In genomic region chr17:73989671-73990070, GRCh38 we compare ENCODE assay signal across 25 cellular contexts.
A peak's percentile ranks its signal among the peaks of the same experiment; 100 is the strongest.
DNase-seq lines count a peak whose midpoint lies in the region; ATAC-seq and TF ChIP-seq lines count a peak whose summit lies in the region.
"Had no signal": no experiment of that assay in that cellular context is flagged by ENCODE, and none has a peak within 500 bp of the region (broad histone marks: within the 10 kb centered on the region; RNA-seq: fewer than 3 reads in every experiment).

No MANE protein-coding gene starts in this region.

- H3K4me3 ChIP-seq in lower lobe of right lung (no peak overlapping the region), neuronal stem cell (ENCODE audit: low read length in 2 of 2) (no peak overlapping the region), spleen (no peak overlapping the region)
- H3K4me3 ChIP-seq: BLaER1 had no signal

- H2BK120ac ChIP-seq in neuronal stem cell (ENCODE audit: low read depth, low read length), result no peak overlapping the region

- peaks cover 13% of the 10 kb centered on the region for H3K27me3 ChIP-seq in lower lobe of right lung (ENCODE audit: low read depth)
- H3K27me3 ChIP-seq in neuronal stem cell (ENCODE audit: control insufficient read depth in 3 of 3, insufficient read depth in 3 of 3, low read depth in 1 of 3, low read length in 3 of 3), result no peaks in the 10 kb centered on the region
- H3K27me3 ChIP-seq in spleen (replicated peaks in 1 of 7), result peaks cover 0 to 31% (median 0%) of the 10 kb centered on the region in 7 donors
- H3K27me3 ChIP-seq: BE2C, BLaER1 had no signal

- H3K14ac ChIP-seq in neuronal stem cell (ENCODE audit: low read length), result no peak overlapping the region

- WGBS in neuronal stem cell (ENCODE audit: extremely low coverage in 2 of 2, insufficient read length in 2 of 2, insufficient replicate concordance in 1 of 2), 2 donors, result no CpG with 5 or more reads among the region's 14 CpGs
- 70 to 94% (median 82%) methylated on average over 11 to 14 of the region's 14 CpGs for WGBS in spleen, 5 donors

- H3K27ac Mint-ChIP-seq in nephron progenitor cell, result no peak overlapping the region
- H3K27ac Mint-ChIP-seq: CD14-positive monocyte; CD4-positive, alpha-beta memory T cell; CD4-positive, CD25-positive, alpha-beta regulatory T cell had no signal

- no peaks in the 10 kb centered on the region for H3K36me3 Mint-ChIP-seq in nephron progenitor cell (ENCODE audit: low read depth)
- H3K36me3 Mint-ChIP-seq: CD14-positive monocyte; CD4-positive, alpha-beta memory T cell; CD4-positive, CD25-positive, alpha-beta regulatory T cell; CD8-positive, alpha-beta memory T cell had no signal

- H2BK5ac ChIP-seq in neuronal stem cell (ENCODE audit: low read length), result no peak overlapping the region

- H3K79me1 ChIP-seq in neuronal stem cell (ENCODE audit: low read depth, low read length), result peaks cover 2% of the 10 kb centered on the region

- H2BK15ac ChIP-seq in neuronal stem cell (ENCODE audit: low read length), result no peak overlapping the region

- H3K18ac ChIP-seq in neuronal stem cell (ENCODE audit: low read length), result peak overlapping the region; percentile 78

- TF ChIP-seq CTCF in lower lobe of right lung (IDR thresholded peaks at IDR 0.05) (no peak), spleen (IDR thresholded peaks at IDR 0.05 in 8 of 11, conservative IDR thresholded peaks at IDR 0.05 in 3 of 11) (no peak), nephron progenitor cell (IDR thresholded peaks at IDR 0.05) (no peak)

- peak overlapping the region; percentile 44 for H2AK5ac ChIP-seq in neuronal stem cell (ENCODE audit: low read depth, low read length)

- peak overlapping the region; percentile 35 for H3K9ac ChIP-seq in neuronal stem cell (ENCODE audit: low read depth, low read length, poor library complexity)
- H3K9ac ChIP-seq: BLaER1 had no signal

- no peak overlapping the region for H2AFZ ChIP-seq in neuronal stem cell (ENCODE audit: low read length)

- H2BK12ac ChIP-seq in neuronal stem cell (ENCODE audit: low read length), result no peak overlapping the region

- H3K9me3 ChIP-seq in lower lobe of right lung (no peaks in the 10 kb centered on the region), neuronal stem cell (replicated peaks in 1 of 2; ENCODE audit: control insufficient read depth in 2 of 2, insufficient read depth in 1 of 2, low read depth in 1 of 2, low read length in 2 of 2) (no peaks in the 10 kb centered on the region), spleen (no peaks in the 10 kb centered on the region)
- H3K9me3 ChIP-seq: BE2C, BLaER1 had no signal

- no peak overlapping the region for H4K8ac ChIP-seq in neuronal stem cell (ENCODE audit: low read depth, low read length)

- H4K91ac ChIP-seq in neuronal stem cell (ENCODE audit: low read depth, low read length, poor library complexity), result no peak overlapping the region

- H3K4me2 ChIP-seq in neuronal stem cell (ENCODE audit: insufficient read depth, low read length, poor library complexity, severe bottlenecking), result no peak overlapping the region
- H3K4me2 ChIP-seq: BLaER1 had no signal

- no peak overlapping the region for H3K4ac ChIP-seq in neuronal stem cell (ENCODE audit: low read length)

- TF ChIP-seq POLR2A in spleen (IDR thresholded peaks at IDR 0.05), result no peak

- no peak overlapping the region for H3K4me3 Mint-ChIP-seq in nephron progenitor cell
- H3K4me3 Mint-ChIP-seq: CD14-positive monocyte; CD4-positive, alpha-beta memory T cell; CD4-positive, CD25-positive, alpha-beta regulatory T cell; CD8-positive, alpha-beta memory T cell had no signal

- no peaks in the 10 kb centered on the region for H3K9me3 Mint-ChIP-seq in nephron progenitor cell
- H3K9me3 Mint-ChIP-seq: CD4-positive, alpha-beta memory T cell; CD4-positive, CD25-positive, alpha-beta regulatory T cell; CD8-positive, alpha-beta memory T cell had no signal

- H3K4me1 ChIP-seq in lower lobe of right lung (no peaks in the 10 kb centered on the region), neuronal stem cell (ENCODE audit: control insufficient read depth in 2 of 2, insufficient read depth in 1 of 2, low read depth in 1 of 2, low read length in 2 of 2) (no peaks in the 10 kb centered on the region), spleen (peaks cover 0 to 7% (median 0%) of the 10 kb centered on the region in 6 donors)
- H3K4me1 ChIP-seq: BE2C had no signal

- H3K27ac ChIP-seq in lower lobe of right lung, result no peak overlapping the region
- no peak overlapping the region for H3K27ac ChIP-seq in neuronal stem cell (replicated peaks; ENCODE audit: low read length)
- no peak overlapping the region for H3K27ac ChIP-seq in spleen
- H3K27ac ChIP-seq: BLaER1 had no signal

- H3K4me1 Mint-ChIP-seq in nephron progenitor cell, result peaks cover 12% of the 10 kb centered on the region

- intact Hi-C loops in lower lobe of right lung (cut with DNase I), result no loop called here
- intact Hi-C loops in spleen (cut with DNase I; ENCODE audit: low total_unique reads), result no loop called here

- peak; percentile 14 for DNase-seq in NCI-H748 (lab: John Stamatoyannopoulos, UW; ENCODE audit: unreplicated experiment)
- no peak for DNase-seq in NCI-H748 treated with DMSO at 0.1 percent for 48 hours (lab: John Stamatoyannopoulos, UW)
- peak; percentile 32 for DNase-seq in lower lobe of right lung
- DNase-seq in neuronal stem cell (ENCODE audit: low spot score), result no peak
- peak; percentile 67 for DNase-seq in spleen
- no peak for DNase-seq in GM03348 (ENCODE audit: low spot score)
- no peak for DNase-seq in nephron progenitor cell
- DNase-seq: 8988T; ACHN; BE2C; C1 segment of cervical spinal cord; CD4-positive, alpha-beta memory T cell; CD4-positive, CD25-positive, alpha-beta regulatory T cell; CD8-positive, alpha-beta memory T cell; COR-L47; DMS 273 treated with DMSO at 0.1 percent for 48 hours; DMS153; DMS53; DMS79; DND-41; EL; GDM1 had no signal

- H3K36me3 ChIP-seq in lower lobe of right lung (no peaks in the 10 kb centered on the region), neuronal stem cell (replicated peaks in 1 of 2; ENCODE audit: control insufficient read depth in 2 of 2, insufficient read depth in 2 of 2, low read length in 2 of 2) (no peaks in the 10 kb centered on the region), spleen (no peaks in the 10 kb centered on the region)
- H3K36me3 ChIP-seq: BE2C, BLaER1 had no signal

- no peak for ATAC-seq in lower lobe of right lung
- no peak for ATAC-seq in GM18861 (IDR thresholded peaks at IDR 0.05; ENCODE audit: unreplicated experiment)

- peaks cover 17% of the 10 kb centered on the region for H3K27me3 Mint-ChIP-seq in nephron progenitor cell (ENCODE audit: low read depth, poor library complexity)

- H3K23ac ChIP-seq in neuronal stem cell (ENCODE audit: low read depth, low read length, poor library complexity), result no peak overlapping the region

Comparison
In these comparisons a context has a peak if more than half of its experiments do, and no peak if none do; other contexts are left out.
1. DNase-seq: peak in NCI-H748 (single experiment), lower lobe of right lung (single experiment) and spleen (single experiment); none in NCI-H748 treated with DMSO at 0.1 percent for 48 hours (single experiment), neuronal stem cell (single experiment), GM03348 (single experiment) and nephron progenitor cell (single experiment).